In the genomic region with DNA sequence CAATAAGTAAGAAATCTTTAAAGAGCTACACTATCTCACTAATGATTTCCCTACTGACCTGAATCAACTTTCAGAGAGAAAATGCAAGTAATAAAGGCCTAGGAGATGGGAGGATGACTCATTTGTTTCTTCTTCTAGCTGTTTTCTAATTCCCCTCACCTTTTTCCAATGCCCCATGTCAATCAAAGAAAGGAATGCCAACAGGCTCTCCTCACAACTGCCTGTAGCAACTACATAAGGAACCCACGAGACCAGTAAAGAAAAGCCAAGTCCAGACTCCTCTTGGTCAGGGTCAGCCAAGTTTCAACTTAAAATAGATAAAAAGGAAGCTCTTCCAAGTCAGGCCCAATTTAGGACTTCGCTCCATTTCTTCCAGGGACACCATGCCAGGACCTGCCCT, we compare ENCODE assay signal across 13 cellular contexts.
DNase-seq lines count a peak whose midpoint lies in the region; ATAC-seq and TF ChIP-seq lines count a peak whose summit lies in the region.
"Had no signal": no experiment of that assay in that cellular context is flagged by ENCODE, and none has a peak within 500 bp of the region (broad histone marks: within the 10 kb centered on the region; RNA-seq: fewer than 3 reads in every experiment).

No MANE protein-coding gene starts in this region.

- peaks cover 98% of the 10 kb centered on the region for H3K4me1 Mint-ChIP-seq in activated T-cell treated with anti-CD3 and anti-CD28 coated beads, Interleukin-2, amount 50 U/mL, for 24 hours (ENCODE audit: low read depth)
- H3K4me1 Mint-ChIP-seq in activated T-helper 17 cell treated with anti-CD3 and anti-CD28 coated beads, Interleukin-2, amount 50 U/mL, for 72 hours, result peaks cover 75% of the 10 kb centered on the region

- no peaks in the 10 kb centered on the region for H3K79me2 ChIP-seq in smooth muscle cell (ENCODE audit: low read depth)

- H3K36me3 ChIP-seq in heart left ventricle (no peaks in the 10 kb centered on the region), smooth muscle cell (ENCODE audit: low read depth) (no peaks in the 10 kb centered on the region)
- H3K36me3 ChIP-seq: vagina had no signal

- no peak for TF ChIP-seq POLR2A in heart left ventricle (IDR thresholded peaks at IDR 0.05)

- no peak for DNase-seq in activated T-cell treated with anti-CD3 and anti-CD28 coated beads, Interleukin-2, amount 50 U/mL, for 24 hours
- no peak for DNase-seq in activated T-cell treated with anti-CD3 and anti-CD28 coated beads, Interleukin-2, amount 50 U/mL, for 48 hours
- DNase-seq in heart left ventricle (peak in 1 of 5 donors; percentile 9), smooth muscle cell (lab: John Stamatoyannopoulos, UW; ENCODE audit: unreplicated experiment) (no peak), SHP77 (lab: John Stamatoyannopoulos, UW) (no peak), NCI-H345 treated with DMSO at 0.1 percent for 48 hours (lab: John Stamatoyannopoulos, UW; ENCODE audit: unreplicated experiment) (no peak)
- DNase-seq: MM.1S, NCI-H526 had no signal

- H3K27me3 Mint-ChIP-seq in activated T-cell treated with anti-CD3 and anti-CD28 coated beads, Interleukin-2, amount 50 U/mL, for 24 hours, result no peaks in the 10 kb centered on the region
- no peaks in the 10 kb centered on the region for H3K27me3 Mint-ChIP-seq in activated T-helper 17 cell treated with anti-CD3 and anti-CD28 coated beads, Interleukin-2, amount 50 U/mL, for 72 hours

- H3K4me3 ChIP-seq in heart left ventricle (no peak overlapping the region), smooth muscle cell (no peak overlapping the region)
- H3K4me3 ChIP-seq: lung, vagina had no signal

- H3F3A ChIP-seq in smooth muscle cell (ENCODE audit: low read depth), result peaks cover 10% of the 10 kb centered on the region

- peaks cover 0 to 53% (median 18%) of the 10 kb centered on the region in 12 donors for H3K4me1 ChIP-seq in heart left ventricle
- H3K4me1 ChIP-seq in smooth muscle cell (ENCODE audit: low read depth), result peaks cover 9% of the 10 kb centered on the region
- H3K4me1 ChIP-seq: vagina had no signal

- TF ChIP-seq CTCF in heart left ventricle (IDR thresholded peaks at IDR 0.05) (no peak), smooth muscle cell (IDR thresholded peaks at IDR 0.05; ENCODE audit: borderline replicate concordance, insufficient read depth, poor library complexity, severe bottlenecking) (no peak)

- no peaks in the 10 kb centered on the region for H3K27me3 ChIP-seq in heart left ventricle
- no peaks in the 10 kb centered on the region for H3K27me3 ChIP-seq in smooth muscle cell (ENCODE audit: low read depth)
- H3K27me3 ChIP-seq: foreskin keratinocyte, vagina had no signal

- H3K9me3 Mint-ChIP-seq in activated T-cell treated with anti-CD3 and anti-CD28 coated beads, Interleukin-2, amount 50 U/mL, for 24 hours, result peaks cover 7% of the 10 kb centered on the region
- peaks cover 4% of the 10 kb centered on the region for H3K9me3 Mint-ChIP-seq in activated T-helper 17 cell treated with anti-CD3 and anti-CD28 coated beads, Interleukin-2, amount 50 U/mL, for 72 hours

- H3K4me3 Mint-ChIP-seq in activated T-cell treated with anti-CD3 and anti-CD28 coated beads, Interleukin-2, amount 50 U/mL, for 24 hours, result no peak overlapping the region
- peak overlapping the region; percentile 78 for H3K4me3 Mint-ChIP-seq in activated T-helper 17 cell treated with anti-CD3 and anti-CD28 coated beads, Interleukin-2, amount 50 U/mL, for 72 hours

- peak; percentile 34 for ATAC-seq in activated T-helper 17 cell treated with anti-CD3 and anti-CD28 coated beads, Interleukin-2, amount 50 U/mL, for 72 hours (replicated peaks)
- ATAC-seq in heart left ventricle, result peak; percentile 57 to 84 (median 79)
- no peak for ATAC-seq in GM19351 (IDR thresholded peaks at IDR 0.05; ENCODE audit: unreplicated experiment)
- ATAC-seq: foreskin keratinocyte had no signal

- intact Hi-C loops in heart left ventricle (cut with DNase I), result loop anchor here in 1 of 10 donors (10.0 kb wide), 1 partner anchor 54 kb away; no protein-coding TSS in a partner anchor

- H4K20me1 ChIP-seq in smooth muscle cell (ENCODE audit: low read depth), result peaks cover 8% of the 10 kb centered on the region

- H3K27ac ChIP-seq in heart left ventricle (peak overlapping the region in 10 of 12 donors; percentile 9 to 83 (median 51)), smooth muscle cell (ENCODE audit: low read depth) (peak overlapping the region; percentile 27)
- H3K27ac ChIP-seq: foreskin keratinocyte, vagina had no signal

- peaks cover 6% of the 10 kb centered on the region for H3K36me3 Mint-ChIP-seq in activated T-cell treated with anti-CD3 and anti-CD28 coated beads, Interleukin-2, amount 50 U/mL, for 24 hours (ENCODE audit: low read depth)
- no peaks in the 10 kb centered on the region for H3K36me3 Mint-ChIP-seq in activated T-helper 17 cell treated with anti-CD3 and anti-CD28 coated beads, Interleukin-2, amount 50 U/mL, for 72 hours (ENCODE audit: low read depth)

- no peak overlapping the region for H2AFZ ChIP-seq in smooth muscle cell (ENCODE audit: low read depth)

- H3K9me3 ChIP-seq in heart left ventricle (no peaks in the 10 kb centered on the region), smooth muscle cell (replicated peaks; ENCODE audit: low read depth) (no peaks in the 10 kb centered on the region)
- H3K9me3 ChIP-seq: vagina had no signal

- H3K9ac ChIP-seq in smooth muscle cell (ENCODE audit: low read depth), result no peak overlapping the region

- peak overlapping the region; percentile 94 for H3K27ac Mint-ChIP-seq in activated T-cell treated with anti-CD3 and anti-CD28 coated beads, Interleukin-2, amount 50 U/mL, for 24 hours
- peak overlapping the region; percentile 92 for H3K27ac Mint-ChIP-seq in activated T-helper 17 cell treated with anti-CD3 and anti-CD28 coated beads, Interleukin-2, amount 50 U/mL, for 72 hours

- WGBS in heart left ventricle, 4 donors, result 16 to 23% (median 20%) methylated on average over 2 of the region's 2 CpGs
- 80% methylated on average over 2 of the region's 2 CpGs for WGBS in smooth muscle cell (ENCODE audit: low lambda C conversion rate)

- peak overlapping the region; percentile 5 for H3K4me2 ChIP-seq in smooth muscle cell
